10 cellular contexts compared by ENCODE assay signal in the genomic region with DNA sequence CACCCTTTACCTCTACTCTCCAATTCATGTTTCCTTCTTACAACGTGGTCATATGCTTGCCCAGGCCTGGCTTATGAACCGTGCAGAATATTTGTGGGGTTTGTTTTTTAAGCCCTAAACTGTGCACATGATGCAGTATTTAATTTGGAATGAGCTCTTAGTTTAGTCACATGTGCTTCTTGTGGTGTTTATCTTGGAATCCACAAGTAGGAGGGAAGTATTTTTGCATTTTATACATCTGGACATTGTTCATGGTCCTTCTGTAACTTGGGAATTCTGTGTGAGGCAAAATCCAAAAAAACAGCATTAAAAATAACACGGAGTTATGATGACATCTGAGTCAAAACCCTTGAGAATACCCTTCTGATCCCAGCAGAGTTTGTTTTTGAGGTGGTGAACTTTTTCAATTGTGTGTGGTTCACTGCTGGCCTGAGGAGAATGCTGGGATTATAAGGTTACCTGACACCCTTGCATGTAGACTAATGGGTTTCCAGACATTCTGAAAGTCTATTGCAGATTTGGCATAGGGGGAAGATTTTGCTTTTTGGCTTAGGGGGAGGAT.
DNase-seq lines count a peak whose midpoint lies in the region; ATAC-seq and FAIRE-seq lines count a peak whose summit lies in the region.
"Had no signal": no experiment of that assay in that cellular context is flagged by ENCODE, and none has a peak within 500 bp of the region (broad histone marks: within the 10 kb centered on the region; RNA-seq: fewer than 3 reads in every experiment).

No MANE protein-coding gene starts in this region.

- H3K9me3 ChIP-seq in duodenal mucosa (ENCODE audit: control insufficient read depth in 1 of 2, low read length in 2 of 2) = no peaks in the 10 kb centered on the region

- no peak overlapping the region for H3K23ac ChIP-seq in mesendoderm (ENCODE audit: low read length)

- H2BK120ac ChIP-seq in mesendoderm (ENCODE audit: low read depth, low read length) = no peak overlapping the region

- peaks cover 19 to 46% of the 10 kb centered on the region in 2 donors for H3K4me1 ChIP-seq in duodenal mucosa (ENCODE audit: control insufficient read depth in 1 of 2, insufficient read depth in 2 of 2, low read length in 2 of 2)
- H3K4me1 ChIP-seq in mesendoderm (ENCODE audit: control insufficient read depth, low read depth, low read length) = peaks cover 5% of the 10 kb centered on the region

- no peak overlapping the region for H2AK5ac ChIP-seq in mesendoderm (ENCODE audit: low read length)

- no CpG with 5 or more reads among the region's 3 CpGs for WGBS in mesendoderm (ENCODE audit: extremely low coverage, insufficient coverage, low lambda C conversion rate)

- H3K4ac ChIP-seq in mesendoderm (ENCODE audit: low read depth, low read length) = no peak overlapping the region

- H4K5ac ChIP-seq in mesendoderm (ENCODE audit: low read length) = no peak overlapping the region

- peak; percentile 9 for DNase-seq in DMS53 (lab: John Stamatoyannopoulos, UW)
- no peak for DNase-seq in DMS53 treated with DMSO at 0.1 percent for 48 hours (lab: John Stamatoyannopoulos, UW; ENCODE audit: unreplicated experiment)
- no peak for DNase-seq in mesendoderm
- no peak for DNase-seq in urothelium cell line (ENCODE audit: low spot score)
- DNase-seq in superior temporal gyrus (ENCODE audit: extremely low spot score) = no peak
- DNase-seq in stimulated activated CD4-positive, alpha-beta T cell treated with anti-CD3 and anti-CD28 coated beads, Interleukin-1b, Interleukin-23, amount 100 ng/mL, for 48 hours = no peak
- DNase-seq: SHP77; stimulated activated naive CD4-positive, alpha-beta T cell treated with Interleukin-2 at 50 U/mL for 16 hours had no signal

- no peak overlapping the region for H3K56ac ChIP-seq in mesendoderm (ENCODE audit: low read length)

- H3K36me3 ChIP-seq in duodenal mucosa (ENCODE audit: control insufficient read depth in 1 of 2, insufficient read depth in 2 of 2, low read length in 2 of 2) = no peaks in the 10 kb centered on the region
- no peaks in the 10 kb centered on the region for H3K36me3 ChIP-seq in mesendoderm (ENCODE audit: control insufficient read depth, insufficient read depth, low read length)

- H3K27ac ChIP-seq in duodenal mucosa (ENCODE audit: low read depth, low read length) = peak overlapping the region; percentile 33
- no peak overlapping the region for H3K27ac ChIP-seq in mesendoderm (ENCODE audit: low read depth, low read length)

- no peak overlapping the region for H2BK15ac ChIP-seq in mesendoderm (replicated peaks; ENCODE audit: low read depth)

- H3K27me3 ChIP-seq in duodenal mucosa (ENCODE audit: control insufficient read depth in 1 of 2, insufficient read depth in 2 of 2, low read length in 2 of 2) = no peaks in the 10 kb centered on the region
- H3K27me3 ChIP-seq in mesendoderm (ENCODE audit: insufficient read depth, low read length, poor library complexity) = no peaks in the 10 kb centered on the region

- H3K4me3 ChIP-seq in duodenal mucosa (ENCODE audit: low read depth in 1 of 2, low read length in 2 of 2) (no peak overlapping the region), mesendoderm (ENCODE audit: low read length) (no peak overlapping the region)

- no peak overlapping the region for H3K4me2 ChIP-seq in mesendoderm (ENCODE audit: low read length)

- ATAC-seq in GM19324 (IDR thresholded peaks at IDR 0.05; ENCODE audit: low FRiP score, unreplicated experiment) = no peak

- peak; percentile 65 for FAIRE-seq in urothelium cell line (lab: Jason Lieb, UNC)

- no peaks in the 10 kb centered on the region for H3K79me2 ChIP-seq in mesendoderm (ENCODE audit: control insufficient read depth, insufficient read depth, low read length)

- H2BK5ac ChIP-seq in mesendoderm (ENCODE audit: low read length) = no peak overlapping the region

- peak overlapping the region; percentile 39 for H3K18ac ChIP-seq in mesendoderm (ENCODE audit: low read length)

- H3K79me1 ChIP-seq in mesendoderm (ENCODE audit: low read length) = no peaks in the 10 kb centered on the region

- H3K9ac ChIP-seq in duodenal mucosa (ENCODE audit: low read depth in 1 of 2, low read length in 2 of 2) (peak overlapping the region in 1 of 2 donors; percentile 36), mesendoderm (ENCODE audit: low read length) (no peak overlapping the region)

- H4K8ac ChIP-seq in mesendoderm (ENCODE audit: low read depth, low read length) = peak overlapping the region; percentile 5
